In the genomic region with DNA sequence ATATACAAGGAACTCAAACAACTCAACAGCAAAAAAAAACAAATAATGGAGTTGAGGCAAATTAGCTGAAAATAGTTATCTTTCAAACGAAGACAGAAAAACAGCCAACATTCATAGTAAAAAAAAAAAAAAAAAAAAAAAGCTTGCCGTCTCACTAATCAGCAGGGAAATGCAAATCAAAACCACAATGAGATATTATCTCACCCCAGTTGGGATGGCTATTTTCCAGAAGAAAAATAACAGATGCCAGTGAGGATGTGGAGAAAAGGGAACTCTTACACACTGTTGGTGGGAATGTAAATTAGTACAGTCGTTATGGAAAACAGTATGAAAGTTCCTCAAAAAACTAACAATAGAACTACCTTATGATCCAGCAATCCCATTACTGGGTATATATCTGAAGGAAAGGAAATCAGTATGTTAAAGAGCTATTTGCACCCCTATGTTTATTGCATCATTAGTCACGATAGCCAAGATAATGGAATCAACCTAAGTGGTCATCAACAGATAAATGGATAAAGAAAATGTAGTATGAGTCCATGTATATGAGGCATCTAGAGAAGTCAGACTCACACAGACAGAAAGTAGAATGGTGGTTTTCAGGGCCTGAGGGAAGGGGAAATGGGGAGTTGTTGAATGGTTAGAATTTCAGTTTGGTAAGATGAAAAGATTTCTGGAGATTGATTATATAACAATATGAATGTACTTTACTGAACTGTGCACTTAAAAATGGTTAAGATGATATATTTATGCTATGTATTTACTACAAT, we compare ENCODE assay signal across 17 cellular contexts. TPM values are rescaled to one million over a fixed set of nuclear protein-coding genes. Genes with fewer than 3 reads are reported as not detected.
DNase-seq lines count a peak whose midpoint lies in the region; ATAC-seq and TF ChIP-seq lines count a peak whose summit lies in the region.
"Had no signal": no experiment of that assay in that cellular context is flagged by ENCODE, and none has a peak within 500 bp of the region (broad histone marks: within the 10 kb centered on the region; RNA-seq: fewer than 3 reads in every experiment).

No MANE protein-coding gene starts in this region.

- no peaks in the 10 kb centered on the region for H3K27me3 Mint-ChIP-seq in naive thymus-derived CD8-positive, alpha-beta T cell
- H3K27me3 Mint-ChIP-seq: activated B cell treated with CpG ODN at 0.5 μM for 24 hours, progenitor cell of endocrine pancreas had no signal

- ATAC-seq in naive thymus-derived CD8-positive, alpha-beta T cell: no peak
- ATAC-seq: GM23338 had no signal

- POLR2A ChIA-PET in naive thymus-derived CD8-positive, alpha-beta T cell (lab: Charles Lee): no interaction called here

- peak; percentile 15 for DNase-seq in CD1c-positive myeloid dendritic cell (ENCODE audit: extremely low spot score)
- DNase-seq in Kasumi-1 (lab: John Stamatoyannopoulos, UW): peak; percentile 6 to 13
- no peak for DNase-seq in adipocyte (ENCODE audit: low read depth)
- peak; percentile 64 for DNase-seq in globus pallidus (ENCODE audit: low spot score)
- DNase-seq in naive thymus-derived CD8-positive, alpha-beta T cell: no peak
- no peak for DNase-seq in ureter (ENCODE audit: low spot score)
- DNase-seq in SHP77 treated with DMSO at 0.1 percent for 48 hours (lab: John Stamatoyannopoulos, UW): no peak
- DNase-seq in WERI-Rb-1: no peak
- DNase-seq: activated B cell treated with CpG ODN at 0.5 μM for 24 hours; DMS79 treated with DMSO at 0.1 percent for 48 hours; effector CD4-positive, alpha-beta T cell; gastrocnemius medialis; immature natural killer cell; stimulated activated CD4-positive, alpha-beta T cell treated with anti-CD3 and anti-CD28 coated beads, Interleukin-2, amount 100 ng/mL, for 24 hours had no signal

- peaks cover 0 to 17% (median 15%) of the 10 kb centered on the region in 3 donors for H3K36me3 Mint-ChIP-seq in naive thymus-derived CD8-positive, alpha-beta T cell

- peaks cover 0 to 6% (median under 1%) of the 10 kb centered on the region in 4 donors for H3K4me1 Mint-ChIP-seq in naive thymus-derived CD8-positive, alpha-beta T cell
- H3K4me1 Mint-ChIP-seq: GM23338, immature natural killer cell had no signal

- H3K9ac ChIP-seq in adipocyte (ENCODE audit: low read length): no peak overlapping the region

- H3K4me3 ChIP-seq in adipocyte (ENCODE audit: low read length) (peak overlapping the region; percentile 31), WERI-Rb-1 (ENCODE audit: low read depth, low read length) (no peak overlapping the region)
- H3K4me3 ChIP-seq: gastrocnemius medialis, GM23338, MG63 had no signal

- peaks cover 0 to 36% (median 22%) of the 10 kb centered on the region in 9 donors for H3K9me3 Mint-ChIP-seq in naive thymus-derived CD8-positive, alpha-beta T cell

- H3K36me3 ChIP-seq in adipocyte (ENCODE audit: control insufficient read depth, insufficient read depth, low read length, severe bottlenecking): peaks cover 22% of the 10 kb centered on the region
- H3K36me3 ChIP-seq in WERI-Rb-1: no peaks in the 10 kb centered on the region
- H3K36me3 ChIP-seq: MG63 had no signal

- peaks cover 14% of the 10 kb centered on the region for H3K4me1 ChIP-seq in adipocyte (ENCODE audit: control insufficient read depth, insufficient read depth, low read length)

- H3K9me3 ChIP-seq in adipocyte (ENCODE audit: control insufficient read depth, low read length): peaks cover 7% of the 10 kb centered on the region
- H3K9me3 ChIP-seq in WERI-Rb-1 (ENCODE audit: severe bottlenecking): peaks cover 5% of the 10 kb centered on the region
- H3K9me3 ChIP-seq: gastrocnemius medialis had no signal

- H3K27ac ChIP-seq in WERI-Rb-1: no peak overlapping the region

- H3K27me3 ChIP-seq in adipocyte (replicated peaks; ENCODE audit: control insufficient read depth, insufficient read depth, low read length) (no peaks in the 10 kb centered on the region), WERI-Rb-1 (ENCODE audit: insufficient read depth, low read depth, severe bottlenecking) (no peaks in the 10 kb centered on the region)
- H3K27me3 ChIP-seq: gastrocnemius medialis, MG63 had no signal

- H3K4me3 Mint-ChIP-seq in naive thymus-derived CD8-positive, alpha-beta T cell: no peak overlapping the region
- H3K4me3 Mint-ChIP-seq: activated B cell treated with CpG ODN at 0.5 μM for 24 hours, GM23338, immature natural killer cell had no signal

- no peak for TF ChIP-seq CTCF in WERI-Rb-1 (IDR thresholded peaks at IDR 0.05; ENCODE audit: low read depth, low read length)

- H3K27ac Mint-ChIP-seq in naive thymus-derived CD8-positive, alpha-beta T cell: peak overlapping the region in 2 of 10 donors; percentile 3 to 63
- H3K27ac Mint-ChIP-seq: activated B cell treated with CpG ODN at 0.5 μM for 24 hours, GM23338, immature natural killer cell, progenitor cell of endocrine pancreas had no signal

RNA-seq across cellular contexts. Expression of a gene that starts 56.0 kb away (rescaled TPM):
- total RNA-seq in naive thymus-derived CD8-positive, alpha-beta T cell: 10 to 100 TPM; 11.4 to 12.4 TPM
- 1 to 10 TPM in 2 of 3 donors, under 1 TPM in 1; 0.76 to 1.5 (median 1.5) TPM for polyA plus RNA-seq in naive thymus-derived CD8-positive, alpha-beta T cell
- total RNA-seq in ureter: 10.0 TPM

RNA-seq across cellular contexts. Expression of a gene that starts 56.3 kb away (rescaled TPM):
- total RNA-seq in naive thymus-derived CD8-positive, alpha-beta T cell: 1 to 10 TPM; 5.1 to 6.1 TPM
- 1 to 10 TPM in 1 of 3 donors, under 1 TPM in 2; 0.08 to 2.5 (median 0.94) TPM for polyA plus RNA-seq in naive thymus-derived CD8-positive, alpha-beta T cell
- total RNA-seq in ureter: 6.7 TPM

Comparison
In these comparisons a context has a peak if more than half of its experiments do, and no peak if none do; other contexts are left out.
1. DNase-seq: peak in CD1c-positive myeloid dendritic cell (single experiment), Kasumi-1 (2 of 2) and globus pallidus (single experiment); none in adipocyte (single experiment), naive thymus-derived CD8-positive, alpha-beta T cell (0 of 10), ureter (single experiment), SHP77 treated with DMSO at 0.1 percent for 48 hours (single experiment) and WERI-Rb-1 (single experiment).